Comparison of ENCODE assay signal across 15 cellular contexts in the genomic region with DNA sequence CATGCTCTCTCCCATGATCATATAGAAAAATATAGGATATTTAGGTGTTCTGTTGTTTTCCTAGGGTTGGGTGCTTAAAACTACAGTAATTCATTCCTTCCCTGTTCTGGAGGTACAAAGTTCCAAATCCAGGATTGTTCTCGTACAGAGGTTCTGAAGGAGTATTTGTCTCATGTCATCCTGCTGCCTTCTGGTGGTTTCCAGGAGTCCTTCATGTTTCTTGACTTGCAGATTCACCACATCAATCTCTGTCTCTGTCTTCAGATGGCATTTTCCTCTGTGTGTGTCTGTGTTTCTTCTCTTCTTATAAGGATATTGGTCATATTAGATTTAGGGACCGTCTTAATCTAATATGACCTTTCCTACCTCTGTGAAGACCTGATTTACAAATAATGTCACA.
"Had no signal": no experiment of that assay in that cellular context is flagged by ENCODE, and none has a peak within 500 bp of the region (broad histone marks: within the 10 kb centered on the region; RNA-seq: fewer than 3 reads in every experiment).

No MANE protein-coding gene starts in this region.

- H3K27me3 ChIP-seq: esophagus squamous epithelium, spleen had no signal

- H3K36me3 Mint-ChIP-seq: activated naive CD4-positive, alpha-beta T cell treated with anti-CD3 and anti-CD28 coated beads, Interleukin-2, amount 10 ng/mL, durations not matched to agents 7 days and 5 days; naive thymus-derived CD8-positive, alpha-beta T cell; type B pancreatic cell had no signal

- H3K4me1 ChIP-seq: esophagus squamous epithelium, prostate gland, right lobe of liver, spleen had no signal

- H3K27ac Mint-ChIP-seq: activated naive CD4-positive, alpha-beta T cell treated with anti-CD3 and anti-CD28 coated beads, Interleukin-2, amount 10 ng/mL, durations not matched to agents 7 days and 5 days; activated T-helper 2 cell treated with anti-CD3 and anti-CD28 coated beads, Interferon-gamma antibody, Interleukin-2, Interleukin-4, amounts not matched to agents 10 μg/mL and 5 μg/mL and 100 μg/mL, durations not matched to agents 14 hours and 24 hours and 36 hours; naive thymus-derived CD8-positive, alpha-beta T cell; type B pancreatic cell had no signal

- H3K27me3 Mint-ChIP-seq: activated naive CD4-positive, alpha-beta T cell treated with anti-CD3 and anti-CD28 coated beads, Interleukin-2, amount 10 ng/mL, durations not matched to agents 7 days and 5 days; type B pancreatic cell had no signal

- H3K4me3 ChIP-seq: esophagus squamous epithelium, lung, prostate gland, right lobe of liver, spleen had no signal

- H3K4me3 Mint-ChIP-seq: activated naive CD4-positive, alpha-beta T cell treated with anti-CD3 and anti-CD28 coated beads, Interleukin-2, amount 10 ng/mL, durations not matched to agents 7 days and 5 days; naive thymus-derived CD8-positive, alpha-beta T cell; type B pancreatic cell had no signal

- H3K9me3 ChIP-seq: esophagus squamous epithelium, prostate gland, right lobe of liver, spleen had no signal

- H3K27ac ChIP-seq: esophagus squamous epithelium, prostate gland, right lobe of liver, spleen had no signal

- ATAC-seq: activated CD4-positive, CD25-positive, alpha-beta regulatory T cell treated with anti-CD3 and anti-CD28 coated beads, Interleukin-2, amount 50 U/mL, for 24 hours; naive thymus-derived CD8-positive, alpha-beta T cell; right lobe of liver had no signal

- DNase-seq: activated naive CD4-positive, alpha-beta T cell treated with anti-CD3 and anti-CD28 coated beads, Interleukin-2, amount 10 ng/mL, durations not matched to agents 7 days and 5 days; esophagus squamous epithelium; hypothalamus; naive thymus-derived CD8-positive, alpha-beta T cell; right lobe of liver; spleen; stimulated activated CD4-positive, alpha-beta T cell treated with anti-CD3 and anti-CD28 coated beads, Interleukin-2, amount 100 ng/mL, for 24 hours; stimulated activated naive CD4-positive, alpha-beta T cell; substantia nigra; T-helper 2 cell had no signal

- H3K36me3 ChIP-seq: esophagus squamous epithelium, prostate gland, right lobe of liver, spleen had no signal

- H3K4me1 Mint-ChIP-seq: activated naive CD4-positive, alpha-beta T cell treated with anti-CD3 and anti-CD28 coated beads, Interleukin-2, amount 10 ng/mL, durations not matched to agents 7 days and 5 days; naive thymus-derived CD8-positive, alpha-beta T cell had no signal

- H3K9me3 Mint-ChIP-seq: activated naive CD4-positive, alpha-beta T cell treated with anti-CD3 and anti-CD28 coated beads, Interleukin-2, amount 10 ng/mL, durations not matched to agents 7 days and 5 days; activated T-helper 2 cell treated with anti-CD3 and anti-CD28 coated beads, Interferon-gamma antibody, Interleukin-2, Interleukin-4, amounts not matched to agents 10 μg/mL and 5 μg/mL and 100 μg/mL, durations not matched to agents 14 hours and 24 hours and 36 hours; naive thymus-derived CD8-positive, alpha-beta T cell; type B pancreatic cell had no signal
